In genomic region chrX:24099394-24099793, GRCh38 we compare ENCODE assay signal across 18 cellular contexts.
"Had no signal": no experiment of that assay in that cellular context is flagged by ENCODE, and none has a peak within 500 bp of the region (broad histone marks: within the 10 kb centered on the region; RNA-seq: fewer than 3 reads in every experiment).

No MANE protein-coding gene starts in this region.

- H3K36me3 ChIP-seq: tibial artery had no signal

- H3K27me3 ChIP-seq: foreskin keratinocyte, tibial artery had no signal

- H3K4me3 Mint-ChIP-seq: activated CD4-positive, alpha-beta T cell treated with anti-CD3 and anti-CD28 coated beads, Interleukin-2, amount 10 ng/mL, durations not matched to agents 24 days and 14 days; activated naive CD8-positive, alpha-beta T cell treated with anti-CD3 and anti-CD28 coated beads for 36 hours; activated T-cell treated with anti-CD3 and anti-CD28 coated beads, Interleukin-2, amount 50 U/mL, for 24 hours; brain; neural crest cell; WTC11 had no signal

- H3K4me3 ChIP-seq: coronary artery, lung, tibial artery had no signal

- ATAC-seq: foreskin keratinocyte; left lobe of liver; stimulated activated naive CD8-positive, alpha-beta T cell treated with anti-CD3 and anti-CD28 coated beads, Interleukin-15, Interleukin-2, amounts not matched to agents 100 U/mL and 50 U/mL, for 24 hours; WTC11 had no signal

- H3K27ac Mint-ChIP-seq: activated CD4-positive, alpha-beta T cell treated with anti-CD3 and anti-CD28 coated beads, Interleukin-2, amount 10 ng/mL, durations not matched to agents 24 days and 14 days; activated naive CD8-positive, alpha-beta T cell treated with anti-CD3 and anti-CD28 coated beads for 36 hours; activated T-cell treated with anti-CD3 and anti-CD28 coated beads, Interleukin-2, amount 50 U/mL, for 24 hours; brain; progenitor cell of endocrine pancreas; WTC11 had no signal

- H3K36me3 Mint-ChIP-seq: WTC11 had no signal

- H3K9me3 Mint-ChIP-seq: activated CD4-positive, alpha-beta T cell treated with anti-CD3 and anti-CD28 coated beads, Interleukin-2, amount 10 ng/mL, durations not matched to agents 24 days and 14 days; activated naive CD8-positive, alpha-beta T cell treated with anti-CD3 and anti-CD28 coated beads for 36 hours; activated T-cell treated with anti-CD3 and anti-CD28 coated beads, Interleukin-2, amount 50 U/mL, for 24 hours; brain; neural crest cell; WTC11 had no signal

- H3K27ac ChIP-seq: coronary artery, foreskin keratinocyte, tibial artery had no signal

- H3K27me3 Mint-ChIP-seq: activated CD4-positive, alpha-beta T cell treated with anti-CD3 and anti-CD28 coated beads, Interleukin-2, amount 10 ng/mL, durations not matched to agents 24 days and 14 days; activated naive CD8-positive, alpha-beta T cell treated with anti-CD3 and anti-CD28 coated beads for 36 hours; activated T-cell treated with anti-CD3 and anti-CD28 coated beads, Interleukin-2, amount 50 U/mL, for 24 hours; brain; progenitor cell of endocrine pancreas had no signal

- H3K9me3 ChIP-seq: tibial artery had no signal

- DNase-seq: activated CD4-positive, alpha-beta T cell treated with anti-CD3 and anti-CD28 coated beads, Interleukin-2, amount 10 ng/mL, durations not matched to agents 24 days and 14 days; activated gamma-delta T cell; activated naive CD8-positive, alpha-beta T cell treated with anti-CD3 and anti-CD28 coated beads for 36 hours; activated T-cell treated with anti-CD3 and anti-CD28 coated beads, Interleukin-2, amount 50 U/mL, for 24 hours; caudate nucleus; foreskin keratinocyte; hippocampal formation; stimulated activated CD4-positive, alpha-beta T cell treated with anti-CD3 and anti-CD28 coated beads, Interleukin-2, amount 100 ng/mL, for 24 hours; stimulated activated naive CD8-positive, alpha-beta T cell treated with anti-CD3 and anti-CD28 coated beads, Interleukin-15, Interleukin-2, amounts not matched to agents 100 U/mL and 50 U/mL, for 24 hours; substantia nigra; tibial artery had no signal

- H3K4me1 ChIP-seq: foreskin keratinocyte, tibial artery had no signal
